Comparison of ENCODE assay signal across 8 cellular contexts in the genomic region with DNA sequence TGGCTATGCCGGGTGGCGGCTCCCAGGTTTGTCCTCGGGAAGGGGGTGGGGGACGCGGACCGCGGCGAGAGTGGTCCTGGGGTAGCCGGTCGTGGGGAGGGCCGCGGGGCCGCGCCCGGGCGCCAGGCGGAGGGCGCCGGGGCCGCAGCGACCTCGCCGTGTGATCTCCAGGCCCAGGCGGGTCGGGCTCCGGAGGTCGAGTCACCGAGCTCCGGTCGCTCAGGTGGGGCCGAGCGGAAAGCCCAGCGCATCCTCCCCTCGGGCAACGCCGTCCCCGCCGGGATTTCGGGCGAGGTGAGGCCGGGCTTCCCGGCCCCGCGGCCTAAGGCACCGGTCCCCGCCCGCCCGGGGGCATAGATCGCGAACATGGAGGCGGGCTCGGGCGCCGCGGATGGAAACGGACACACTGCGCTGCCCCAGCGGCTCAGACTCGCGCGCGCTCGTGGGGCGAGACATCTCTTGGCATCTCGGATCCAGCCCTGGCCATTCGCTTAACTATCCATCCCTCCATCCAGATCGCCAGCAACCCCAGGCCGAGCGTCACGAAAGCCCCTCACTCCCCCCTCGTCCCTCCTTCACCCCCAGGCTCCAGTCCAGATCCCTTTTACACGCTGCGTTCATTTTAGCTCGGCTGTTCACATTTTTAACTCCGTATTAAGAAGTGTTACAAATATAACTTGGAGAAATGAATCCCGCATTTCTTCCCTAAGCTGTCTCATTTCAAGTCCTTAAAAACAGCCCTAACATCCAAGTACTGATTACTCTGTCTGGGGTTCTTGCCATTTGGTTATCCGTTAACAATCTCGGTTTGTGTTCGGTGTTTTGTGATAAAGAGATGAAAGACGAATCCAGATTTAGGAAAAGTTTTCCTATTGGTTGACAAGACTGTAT. TPM values are rescaled to one million over a fixed set of nuclear protein-coding genes. Genes with fewer than 3 reads are reported as not detected.
A peak's percentile ranks its signal among the peaks of the same experiment; 100 is the strongest.
DNase-seq lines count a peak whose midpoint lies in the region; ATAC-seq and TF ChIP-seq lines count a peak whose summit lies in the region.

No MANE protein-coding gene starts in this region.

- DNase-seq in ELR (ENCODE audit: low read depth) (peak; percentile 74), GM20000 (ENCODE audit: low spot score) (peak; percentile 54), HL-60 (ENCODE audit: low read depth in 1 of 2, low spot score in 1 of 2) (no peak), SHP77 treated with DMSO at 0.1 percent for 48 hours (lab: John Stamatoyannopoulos, UW) (peak; percentile 37), colonic mucosa (peak; percentile 54), left colon (peak; percentile 52 to 76)
- DNase-seq in stimulated activated CD8-positive, alpha-beta memory T cell treated with anti-CD3 and anti-CD28 coated beads, Interleukin-4, amount 100 ng/mL, for 48 hours: peak; percentile 28
- no peak for DNase-seq in activated CD8-positive, alpha-beta memory T cell treated with anti-CD3 and anti-CD28 coated beads for 24 hours

- no peaks in the 10 kb centered on the region for H3K4me1 ChIP-seq in colonic mucosa

- H3K36me3 ChIP-seq in colonic mucosa: no peaks in the 10 kb centered on the region

- intact Hi-C loops in colonic mucosa (cut with DNase I) (loop anchor here (5.0 kb wide), 1 partner anchor 146 kb away; no protein-coding TSS in a partner anchor), left colon (cut with DNase I, micrococcal nuclease) (no loop called here)

- H3K27ac ChIP-seq in HL-60 (replicated peaks): no peak overlapping the region
- peak overlapping the region; percentile 93 for H3K27ac ChIP-seq in colonic mucosa

- H3K9me3 ChIP-seq in colonic mucosa: no peaks in the 10 kb centered on the region

- peaks cover 25% of the 10 kb centered on the region for H3K27me3 ChIP-seq in HL-60 (ENCODE audit: insufficient read depth, poor library complexity, severe bottlenecking)
- no peaks in the 10 kb centered on the region for H3K27me3 ChIP-seq in colonic mucosa

- no peak for TF ChIP-seq CTCF in GM20000 (IDR thresholded peaks at IDR 0.05; ENCODE audit: extremely low read depth, missing control alignments)
- no peak for TF ChIP-seq CTCF in HL-60 (IDR thresholded peaks at IDR 0.05; ENCODE audit: insufficient read depth, low read length)
- TF ChIP-seq CTCF in colonic mucosa (IDR thresholded peaks at IDR 0.05): no peak

- ATAC-seq in left colon: peak; percentile 52

- H3K4me3 ChIP-seq in HL-60 (replicated peaks; ENCODE audit: insufficient read depth, low read length): peak overlapping the region; percentile 47
- peak overlapping the region; percentile 62 for H3K4me3 ChIP-seq in colonic mucosa

- H3K9ac ChIP-seq in colonic mucosa (ENCODE audit: low read depth in 2 of 2, low read length in 2 of 2): peak overlapping the region; percentile 80 to 95

RNA-seq across cellular contexts. Expression of a gene that starts 0.5 kb away (rescaled TPM):
- total RNA-seq in colonic mucosa (10 to 100 TPM in 1 of 2 donors, 1 to 10 TPM in 1; 9.2 to 18.8 TPM), left colon (10 to 100 TPM; 17.8 to 20.4 TPM)

Comparison
In these comparisons a context has a peak if more than half of its experiments do, and no peak if none do; other contexts are left out.
1. DNase-seq: peak in ELR (single experiment), GM20000 (single experiment), SHP77 treated with DMSO at 0.1 percent for 48 hours (single experiment), colonic mucosa (single experiment), left colon (2 of 2) and stimulated activated CD8-positive, alpha-beta memory T cell treated with anti-CD3 and anti-CD28 coated beads, Interleukin-4, amount 100 ng/mL, for 48 hours (single experiment); none in HL-60 (0 of 2) and activated CD8-positive, alpha-beta memory T cell treated with anti-CD3 and anti-CD28 coated beads for 24 hours (single experiment).